In genomic region chr13:110261166-110262081, GRCh38 we compare ENCODE assay signal across 16 cellular contexts. TPM values are rescaled to one million over a fixed set of nuclear protein-coding genes. Genes with fewer than 3 reads are reported as not detected.
DNase-seq lines count a peak whose midpoint lies in the region; ATAC-seq and TF ChIP-seq lines count a peak whose summit lies in the region.
"Had no signal": no experiment of that assay in that cellular context is flagged by ENCODE, and none has a peak within 500 bp of the region (broad histone marks: within the 10 kb centered on the region; RNA-seq: fewer than 3 reads in every experiment).

No MANE protein-coding gene starts in this region.

- H3K4me3 ChIP-seq in ascending aorta = no peak overlapping the region
- H3K4me3 ChIP-seq: adrenal gland, SJCRH30, skin epidermis had no signal

- no peak for TF ChIP-seq CTCF in ascending aorta (IDR thresholded peaks at IDR 0.05)

- H3K9me3 ChIP-seq in ascending aorta = no peaks in the 10 kb centered on the region
- H3K9me3 ChIP-seq: adrenal gland, SJCRH30 had no signal

- no peaks in the 10 kb centered on the region for H3K9me3 Mint-ChIP-seq in stimulated activated effector memory CD8-positive, alpha-beta T cell treated with anti-CD3 and anti-CD28 coated beads, Interleukin-12 subunit alpha, Interleukin-12 subunit beta, amount 100 ng/mL, for 72 hours

- no peaks in the 10 kb centered on the region for H3K27me3 ChIP-seq in ascending aorta
- H3K27me3 ChIP-seq: adrenal gland, SJCRH30 had no signal

- peak overlapping the region; percentile 75 to 79 for H3K27ac ChIP-seq in ascending aorta
- H3K27ac ChIP-seq: SJCRH30, VCaP had no signal

- no peaks in the 10 kb centered on the region for H3K36me3 Mint-ChIP-seq in stimulated activated effector memory CD8-positive, alpha-beta T cell treated with anti-CD3 and anti-CD28 coated beads, Interleukin-12 subunit alpha, Interleukin-12 subunit beta, amount 100 ng/mL, for 72 hours

- intact Hi-C loops in ascending aorta (cut with DNase I) = no loop called here
- intact Hi-C loops in head of caudate nucleus (cut with DNase I) = no loop called here

- H3K4me1 Mint-ChIP-seq in stimulated activated effector memory CD8-positive, alpha-beta T cell treated with anti-CD3 and anti-CD28 coated beads, Interleukin-12 subunit alpha, Interleukin-12 subunit beta, amount 100 ng/mL, for 72 hours = no peaks in the 10 kb centered on the region

- H3K4me3 Mint-ChIP-seq in stimulated activated effector memory CD8-positive, alpha-beta T cell treated with anti-CD3 and anti-CD28 coated beads, Interleukin-12 subunit alpha, Interleukin-12 subunit beta, amount 100 ng/mL, for 72 hours = no peak overlapping the region

- H3K27ac Mint-ChIP-seq in stimulated activated effector memory CD8-positive, alpha-beta T cell treated with anti-CD3 and anti-CD28 coated beads, Interleukin-12 subunit alpha, Interleukin-12 subunit beta, amount 100 ng/mL, for 72 hours = peak overlapping the region; percentile 61

- DNase-seq in ascending aorta (ENCODE audit: low spot score in 2 of 2) = peak in 1 of 2 donors; percentile 59
- DNase-seq in kidney glomerular epithelial cell (lab: John Stamatoyannopoulos, UW) = peak; percentile 19
- no peak for DNase-seq in stimulated activated effector memory CD8-positive, alpha-beta T cell treated with anti-CD3 and anti-CD28 coated beads, Interleukin-12 subunit alpha, Interleukin-12 subunit beta, amount 100 ng/mL, for 72 hours (ENCODE audit: low spot score in 2 of 2)
- DNase-seq in head of caudate nucleus = no peak
- DNase-seq in putamen (ENCODE audit: low spot score) = no peak
- DNase-seq: activated T-cell treated with anti-CD3 and anti-CD28 coated beads for 4 hours; effector CD8-positive, alpha-beta T cell; NCI-H1105 treated with DMSO at 0.1 percent for 48 hours; NCI-H69; SJCRH30 had no signal

- H3K4me1 ChIP-seq in ascending aorta = peaks cover 6 to 69% of the 10 kb centered on the region in 2 donors

- ATAC-seq in GM18502 (IDR thresholded peaks at IDR 0.05; ENCODE audit: poor library complexity, unreplicated experiment) = peak; percentile 64
- ATAC-seq in stimulated activated effector memory CD8-positive, alpha-beta T cell treated with anti-CD3 and anti-CD28 coated beads, Interleukin-12 subunit alpha, Interleukin-12 subunit beta, amount 100 ng/mL, for 72 hours = peak; percentile 24
- no peak for ATAC-seq in GM18873 (IDR thresholded peaks at IDR 0.05; ENCODE audit: low FRiP score, unreplicated experiment)
- no peak for ATAC-seq in HG03378 (IDR thresholded peaks at IDR 0.05; ENCODE audit: unreplicated experiment)

- H3K36me3 ChIP-seq in ascending aorta = no peaks in the 10 kb centered on the region
- H3K36me3 ChIP-seq: adrenal gland had no signal

RNA-seq across cellular contexts. Expression of gene COL4A1, which starts 45.5 kb away (rescaled TPM):
- total RNA-seq in ascending aorta = 756 TPM

RNA-seq across cellular contexts. Expression of gene COL4A2, which starts 45.7 kb away (rescaled TPM):
- 1,227 TPM for total RNA-seq in ascending aorta

Comparison
In these comparisons a context has a peak if more than half of its experiments do, and no peak if none do; other contexts are left out.
1. ATAC-seq: peak in GM18502 (single experiment) and stimulated activated effector memory CD8-positive, alpha-beta T cell treated with anti-CD3 and anti-CD28 coated beads, Interleukin-12 subunit alpha, Interleukin-12 subunit beta, amount 100 ng/mL, for 72 hours (single experiment); none in GM18873 (single experiment) and HG03378 (single experiment).